ENCODE assay signal across 9 cellular contexts in the genomic region with DNA sequence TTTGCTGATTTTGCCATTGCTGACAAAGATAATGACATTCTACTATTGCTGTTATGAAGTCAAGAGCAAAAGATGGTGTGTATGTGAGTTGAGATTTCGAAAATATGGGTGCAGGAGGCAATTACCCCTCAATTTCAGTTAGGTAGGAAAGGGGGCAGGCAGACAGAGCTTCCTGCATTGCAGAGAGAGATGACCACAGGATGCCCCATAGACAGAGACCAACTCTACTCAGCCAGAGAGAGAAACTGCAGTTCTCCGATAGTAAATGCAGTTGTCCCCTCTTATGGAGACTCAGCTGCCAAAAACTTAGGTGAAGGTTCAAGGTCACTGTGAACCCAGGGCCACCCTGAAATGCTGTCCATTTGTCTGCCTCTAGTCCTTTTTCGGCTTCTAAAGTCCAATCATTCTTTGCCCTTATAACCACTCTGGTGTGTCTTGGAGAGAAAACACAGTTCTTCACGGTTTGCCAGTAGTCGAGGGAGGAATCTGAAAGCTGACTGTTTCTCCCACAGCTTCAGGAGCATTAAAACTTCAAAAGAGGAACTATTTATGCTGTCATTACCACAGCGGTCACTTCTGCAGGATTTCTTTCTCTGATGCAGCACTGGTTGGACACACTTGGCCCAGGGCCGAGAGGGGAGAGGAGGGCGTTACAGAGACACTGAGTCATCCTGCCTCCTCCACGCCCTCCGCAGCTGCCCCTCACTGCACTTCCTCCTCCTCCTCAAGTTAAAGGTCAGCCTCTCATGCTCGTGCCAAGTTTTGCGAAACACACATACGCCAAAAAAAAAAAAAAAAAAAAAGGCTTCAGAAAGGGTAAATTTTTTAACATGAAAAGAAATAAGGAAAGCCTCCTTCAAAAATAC.
DNase-seq lines count a peak whose midpoint lies in the region; ATAC-seq and TF ChIP-seq lines count a peak whose summit lies in the region.
"Had no signal": no experiment of that assay in that cellular context is flagged by ENCODE, and none has a peak within 500 bp of the region (broad histone marks: within the 10 kb centered on the region; RNA-seq: fewer than 3 reads in every experiment).

No MANE protein-coding gene starts in this region.

- H3K9me3 ChIP-seq in heart left ventricle (no peaks in the 10 kb centered on the region), prostate gland (no peaks in the 10 kb centered on the region)

- DNase-seq in DMS 273 (lab: John Stamatoyannopoulos, UW; ENCODE audit: unreplicated experiment) (peak; percentile 29), DMS 273 treated with DMSO at 0.1 percent for 48 hours (lab: John Stamatoyannopoulos, UW) (no peak), NB4 (ENCODE audit: low read depth) (peak; percentile 100), heart left ventricle (peak; percentile 92 to 97 (median 97)), prostate gland (ENCODE audit: low spot score) (peak; percentile 55), NCI-H748 (lab: John Stamatoyannopoulos, UW; ENCODE audit: unreplicated experiment) (no peak)

- TF ChIP-seq CTCF in NB4 (IDR thresholded peaks at IDR 0.05; ENCODE audit: low read depth, low read length), result no peak
- no peak for TF ChIP-seq CTCF in heart left ventricle (IDR thresholded peaks at IDR 0.05)
- TF ChIP-seq CTCF in prostate gland (IDR thresholded peaks at IDR 0.05), result no peak

- H3K27ac ChIP-seq in heart left ventricle, result peak overlapping the region; percentile 11 to 76 (median 58)
- peak overlapping the region; percentile 30 to 56 for H3K27ac ChIP-seq in prostate gland
- H3K27ac ChIP-seq: 22Rv1 had no signal

- intact Hi-C loops in heart left ventricle (cut with DNase I) (loop anchor here in 5 of 10 donors (5.0 to 10.0 kb wide), 5 partner anchors 40 to 265 kb away; partner anchors contain the start of gene FOXO1 (in 3 of the 5)), prostate gland (cut with DNase I) (loop anchor here (2.0 to 10.0 kb wide), 3 partner anchors 127 to 260 kb away; no protein-coding TSS in a partner anchor)

- H3K4me1 Mint-ChIP-seq in activated T-helper 17 cell treated with anti-CD3 and anti-CD28 coated beads, Interleukin-2, amount 50 U/mL, for 72 hours, result peaks cover 7% of the 10 kb centered on the region

- H3K27me3 ChIP-seq in heart left ventricle (no peaks in the 10 kb centered on the region), prostate gland (replicated peaks; ENCODE audit: insufficient read depth) (no peaks in the 10 kb centered on the region)

- H3K36me3 Mint-ChIP-seq in activated T-helper 17 cell treated with anti-CD3 and anti-CD28 coated beads, Interleukin-2, amount 50 U/mL, for 72 hours (ENCODE audit: low read depth), result no peaks in the 10 kb centered on the region

- TF ChIP-seq POLR2A in NB4 (IDR thresholded peaks at IDR 0.05; ENCODE audit: extremely low read depth, insufficient read length), result no peak
- TF ChIP-seq POLR2A in heart left ventricle (IDR thresholded peaks at IDR 0.05), result no peak
- TF ChIP-seq POLR2A in prostate gland (IDR thresholded peaks at IDR 0.05), result no peak

- 34 to 51% (median 40%) methylated on average over 13 of the region's 13 CpGs for WGBS in heart left ventricle, 4 donors
- 17% methylated on average over 13 of the region's 13 CpGs for WGBS in prostate gland

- no peaks in the 10 kb centered on the region for H3K27me3 Mint-ChIP-seq in activated T-helper 17 cell treated with anti-CD3 and anti-CD28 coated beads, Interleukin-2, amount 50 U/mL, for 72 hours

- no peak overlapping the region for H3K27ac Mint-ChIP-seq in activated T-helper 17 cell treated with anti-CD3 and anti-CD28 coated beads, Interleukin-2, amount 50 U/mL, for 72 hours

- ATAC-seq in HG02610 (IDR thresholded peaks at IDR 0.05; ENCODE audit: unreplicated experiment) (peak; percentile 92), heart left ventricle (peak; percentile 85 to 98 (median 98))
- ATAC-seq in activated T-helper 17 cell treated with anti-CD3 and anti-CD28 coated beads, Interleukin-2, amount 50 U/mL, for 72 hours (replicated peaks), result peak; percentile 77

- H3K4me1 ChIP-seq in heart left ventricle, result peaks cover 4 to 40% (median 28%) of the 10 kb centered on the region in 12 donors
- peaks cover 7% of the 10 kb centered on the region for H3K4me1 ChIP-seq in prostate gland (replicated peaks)

- H3K4me3 Mint-ChIP-seq in activated T-helper 17 cell treated with anti-CD3 and anti-CD28 coated beads, Interleukin-2, amount 50 U/mL, for 72 hours, result no peak overlapping the region

- H3K4me3 ChIP-seq in NB4 (ENCODE audit: low read depth, low read length) (peak overlapping the region; percentile 58), heart left ventricle (peak overlapping the region in 6 of 12 donors; percentile 11 to 25 (median 20)), prostate gland (no peak overlapping the region)

- H3K36me3 ChIP-seq in heart left ventricle (no peaks in the 10 kb centered on the region), prostate gland (no peaks in the 10 kb centered on the region)

- peaks cover 5% of the 10 kb centered on the region for H3K9me3 Mint-ChIP-seq in activated T-helper 17 cell treated with anti-CD3 and anti-CD28 coated beads, Interleukin-2, amount 50 U/mL, for 72 hours

Comparison
In these comparisons a context has a peak if more than half of its experiments do, and no peak if none do; other contexts are left out.
1. DNase-seq: peak in DMS 273 (single experiment), NB4 (single experiment), heart left ventricle (5 of 5) and prostate gland (single experiment); none in DMS 273 treated with DMSO at 0.1 percent for 48 hours (single experiment) and NCI-H748 (single experiment).
2. Peak in every context shown above with its lines, with median percentiles within 50 percentile points of each other: ATAC-seq.